20 cellular contexts compared by ENCODE assay signal in the genomic region with DNA sequence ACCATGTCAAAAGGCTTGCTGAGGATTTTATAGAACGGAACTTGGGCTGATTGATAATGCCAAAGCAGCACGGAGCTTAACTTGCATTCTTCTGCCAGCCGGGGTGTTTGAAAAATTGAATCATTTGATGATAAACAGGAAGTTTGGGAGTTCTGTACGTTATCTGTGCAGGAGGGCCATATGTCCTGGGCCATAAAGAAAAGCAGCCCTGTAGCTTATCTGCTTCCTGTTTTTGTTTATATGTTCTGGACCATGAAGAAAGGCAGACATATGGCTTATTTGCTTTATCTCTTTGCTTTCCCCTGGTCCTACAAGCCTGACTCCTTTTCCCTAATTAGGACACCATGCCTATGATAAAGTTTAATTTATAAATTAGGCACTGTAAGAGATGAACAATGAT.
DNase-seq lines count a peak whose midpoint lies in the region; TF ChIP-seq lines count a peak whose summit lies in the region.
"Had no signal": no experiment of that assay in that cellular context is flagged by ENCODE, and none has a peak within 500 bp of the region (broad histone marks: within the 10 kb centered on the region; RNA-seq: fewer than 3 reads in every experiment).

No MANE protein-coding gene starts in this region.

- H3K36me3 ChIP-seq in HEK293 (ENCODE audit: control insufficient read depth in 2 of 2, insufficient read depth in 1 of 2, low read length in 2 of 2) (no peaks in the 10 kb centered on the region), OCI-LY3 (replicated peaks; ENCODE audit: low read depth, low read length) (no peaks in the 10 kb centered on the region)
- H3K36me3 ChIP-seq: BLaER1, Peyer's patch, SJSA1 had no signal

- H3K4me1 Mint-ChIP-seq in endothelial cell (ENCODE audit: unreplicated experiment) (peaks cover 17% of the 10 kb centered on the region), nephron (peaks cover 23% of the 10 kb centered on the region)

- POLR2A ChIA-PET in HEK293 (lab: Yijun Ruan, JAX), result no interaction called here

- 0 out of 2 replicates have a peak, but pooled peaks cover 2% of the 10 kb centered on the region for H3K4me1 ChIP-seq in HEK293 (ENCODE audit: control insufficient read depth, insufficient read depth, low read length)
- H3K4me1 ChIP-seq in OCI-LY3 (ENCODE audit: low read length), result peaks cover 15% of the 10 kb centered on the region
- H3K4me1 ChIP-seq: BLaER1, Peyer's patch had no signal

- H3K27ac Mint-ChIP-seq in endothelial cell (ENCODE audit: unreplicated experiment), result peak overlapping the region; percentile 57
- peak overlapping the region in 2 of 3 experiments; percentile 48 to 80 for H3K27ac Mint-ChIP-seq in nephron
- H3K27ac Mint-ChIP-seq: CD4-positive, alpha-beta T cell had no signal

- DNase-seq in endothelial cell (ENCODE audit: low spot score) (no peak), germinal center (ENCODE audit: low spot score) (no peak), erythroblast (lab: John Stamatoyannopoulos, UW) (no peak), iPS-NIHi7 (ENCODE audit: extremely low spot score) (no peak)
- DNase-seq: CD4-positive, alpha-beta T cell; COR-L47; DMS79; GOT3; NCI-H1048; NCI-H1436; NCI-H187 treated with DMSO at 0.1 percent for 48 hours; NCI-H2107; NCI-H2227 treated with DMSO at 0.1 percent for 48 hours; NCI-H510A; Peyer's patch had no signal

- H3K27me3 Mint-ChIP-seq in endothelial cell (ENCODE audit: unreplicated experiment), result no peaks in the 10 kb centered on the region
- H3K27me3 Mint-ChIP-seq in nephron (ENCODE audit: low read depth), result no peaks in the 10 kb centered on the region
- H3K27me3 Mint-ChIP-seq: CD4-positive, alpha-beta T cell had no signal

- CTCF ChIA-PET in HEK293 (lab: Yijun Ruan, JAX), result interaction anchor here (1.2 kb wide), 1 partner anchor 14 kb away, joined by 3 read pairs; no protein-coding TSS in a partner anchor

- peaks cover 10% of the 10 kb centered on the region; the same call in 1 of the 2 replicates for H3K27me3 ChIP-seq in OCI-LY3 (ENCODE audit: low read depth, low read length)
- H3K27me3 ChIP-seq: BLaER1, Peyer's patch, SJSA1 had no signal

- H3K79me2 ChIP-seq in OCI-LY3 (ENCODE audit: low read length), result no peaks in the 10 kb centered on the region

- TF ChIP-seq CTCF in HEK293 (tag by site-specific recombination; IDR thresholded peaks at IDR 0.05) (no peak), OCI-LY3 (IDR thresholded peaks at IDR 0.05; ENCODE audit: low read depth, low read length) (no peak), endothelial cell (IDR thresholded peaks at IDR 0.05; ENCODE audit: unreplicated experiment) (no peak), nephron (IDR thresholded peaks at IDR 0.05; ENCODE audit: unreplicated experiment in 3 of 3) (no peak)

- TF ChIP-seq POLR2A in erythroblast (IDR thresholded peaks at IDR 0.05; ENCODE audit: low read length), result no peak

- no peak overlapping the region for H3K4me3 Mint-ChIP-seq in endothelial cell (ENCODE audit: unreplicated experiment)
- H3K4me3 Mint-ChIP-seq in nephron, result no peak overlapping the region
- H3K4me3 Mint-ChIP-seq: CD4-positive, alpha-beta T cell had no signal

- H3K9me3 Mint-ChIP-seq in endothelial cell (ENCODE audit: unreplicated experiment) (no peaks in the 10 kb centered on the region), nephron (peaks cover 7% of the 10 kb centered on the region)
- H3K9me3 Mint-ChIP-seq: CD4-positive, alpha-beta T cell had no signal

- H3K9ac ChIP-seq in OCI-LY3 (ENCODE audit: low read length), result no peak overlapping the region
- H3K9ac ChIP-seq: BLaER1 had no signal

- H3K36me3 Mint-ChIP-seq in endothelial cell (ENCODE audit: low read depth, unreplicated experiment) (peaks cover 10% of the 10 kb centered on the region), nephron (ENCODE audit: low read depth) (no peaks in the 10 kb centered on the region)

- no peak overlapping the region for H3K27ac ChIP-seq in HEK293 (ENCODE audit: extremely low read depth, low read depth, low read length)
- no peak overlapping the region for H3K27ac ChIP-seq in OCI-LY3 (ENCODE audit: low read length)
- H3K27ac ChIP-seq: BLaER1, Peyer's patch, SJSA1 had no signal

- no peaks in the 10 kb centered on the region for H4K20me1 ChIP-seq in OCI-LY3 (ENCODE audit: insufficient read depth, low read length)
- H4K20me1 ChIP-seq: BLaER1 had no signal

- H3K4me3 ChIP-seq in HEK293 (ENCODE audit: low read depth, low read length) (no peak overlapping the region), OCI-LY3 (ENCODE audit: low read length) (no peak overlapping the region)
- H3K4me3 ChIP-seq: BLaER1, Peyer's patch, SJSA1 had no signal

- H3K9me3 ChIP-seq in HEK293 (ENCODE audit: control insufficient read depth, insufficient read depth, low read depth, low read length), result no peaks in the 10 kb centered on the region
- no peaks in the 10 kb centered on the region for H3K9me3 ChIP-seq in OCI-LY3 (ENCODE audit: insufficient read depth, low read length)
- H3K9me3 ChIP-seq: Peyer's patch, SJSA1 had no signal

- 0 out of 2 replicates have a peak overlapping the region, but pooled peaks have one; percentile 10 for H3K4me2 ChIP-seq in OCI-LY3 (ENCODE audit: low read length)
- H3K4me2 ChIP-seq: BLaER1 had no signal

- H2AFZ ChIP-seq in OCI-LY3 (ENCODE audit: low read depth, low read length), result no peak overlapping the region

TF ChIP-seq in HEK293, 187 proteins besides CTCF, POLR2A, EP300 and RAD21:
- TF ChIP-seq SETDB1 (IDR thresholded peaks at IDR 0.05; ENCODE audit: insufficient read length, low read length), result peak; percentile 38
- no peak for TF ChIP-seq ZNF585B (tag by site-specific recombination; IDR thresholded peaks at IDR 0.05)
